ENCODE assay signal across 15 cellular contexts in the genomic region with DNA sequence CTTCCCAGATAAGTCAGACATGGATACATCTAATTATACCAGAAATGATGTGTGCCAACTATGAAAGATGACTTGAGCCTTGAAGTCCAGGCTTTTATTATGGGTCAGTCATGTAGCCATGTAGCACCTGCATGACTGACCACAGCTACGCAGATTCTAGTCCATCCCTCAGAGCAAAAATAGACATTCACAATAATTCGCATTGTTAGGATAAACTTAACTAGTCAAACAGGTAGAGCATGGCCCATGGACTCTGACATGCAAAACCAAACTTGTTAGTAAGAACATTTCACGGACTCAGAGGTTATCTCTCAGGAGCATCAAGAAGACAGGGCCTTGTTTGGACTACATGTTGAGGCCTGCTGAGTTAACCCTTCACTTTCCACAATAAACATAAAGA.
DNase-seq lines count a peak whose midpoint lies in the region; ATAC-seq, FAIRE-seq and TF ChIP-seq lines count a peak whose summit lies in the region.
"Had no signal": no experiment of that assay in that cellular context is flagged by ENCODE, and none has a peak within 500 bp of the region (broad histone marks: within the 10 kb centered on the region; RNA-seq: fewer than 3 reads in every experiment).

No MANE protein-coding gene starts in this region.

- no peaks in the 10 kb centered on the region for H3K4me1 Mint-ChIP-seq in H9
- H3K4me1 Mint-ChIP-seq in activated CD4-positive, alpha-beta T cell treated with anti-CD3 and anti-CD28 coated beads, Interleukin-2, amount 10 ng/mL, durations not matched to agents 24 days and 14 days, result no peaks in the 10 kb centered on the region
- H3K4me1 Mint-ChIP-seq: CD14-positive monocyte, GM23338, IgD-negative memory B cell had no signal

- no peak overlapping the region for H3K14ac ChIP-seq in H9 (ENCODE audit: insufficient read depth, low read length)

- H3K4me3 Mint-ChIP-seq in H9, result no peak overlapping the region
- no peak overlapping the region for H3K4me3 Mint-ChIP-seq in activated CD4-positive, alpha-beta T cell treated with anti-CD3 and anti-CD28 coated beads, Interleukin-2, amount 10 ng/mL, durations not matched to agents 24 days and 14 days
- H3K4me3 Mint-ChIP-seq: CD14-positive monocyte; CD8-positive, alpha-beta T cell; GM23338; IgD-negative memory B cell had no signal

- WGBS in H9 (ENCODE audit: extremely low coverage, insufficient read length, low lambda C conversion rate), result no CpG with 5 or more reads among the region's 3 CpGs

- no peak overlapping the region for H3K4me3 ChIP-seq in RWPE2 (ENCODE audit: severe bottlenecking)
- H3K4me3 ChIP-seq: GM23338 had no signal

- no peak overlapping the region for H2AK5ac ChIP-seq in H9 (ENCODE audit: insufficient read length, low read length)

- H2BK20ac ChIP-seq in H9 (ENCODE audit: low read depth, low read length, poor library complexity, severe bottlenecking), result no peak overlapping the region

- H3K27ac ChIP-seq in RWPE2 (ENCODE audit: poor library complexity, severe bottlenecking) (peak overlapping the region; percentile 64), foreskin keratinocyte (peak overlapping the region; percentile 97), H9 (ENCODE audit: insufficient read length, low read depth, low read length) (no peak overlapping the region)

- no peaks in the 10 kb centered on the region for H3K79me2 ChIP-seq in H9 (ENCODE audit: insufficient read depth, low read length)

- H3K27me3 ChIP-seq in RWPE2 (ENCODE audit: insufficient read depth, poor library complexity, severe bottlenecking) (no peaks in the 10 kb centered on the region), foreskin keratinocyte (no peaks in the 10 kb centered on the region), H9 (ENCODE audit: insufficient read depth, low read length) (no peaks in the 10 kb centered on the region)

- no peak overlapping the region for H2BK5ac ChIP-seq in H9 (ENCODE audit: insufficient read length, low read length)

- no peak overlapping the region for H2AFZ ChIP-seq in H9 (ENCODE audit: low read length)
- H2AFZ ChIP-seq: GM23338 had no signal

- H4K20me1 ChIP-seq in H9 (ENCODE audit: control insufficient read depth, insufficient read depth, insufficient read length), result no peaks in the 10 kb centered on the region

- H3K9me3 ChIP-seq in RWPE2 (ENCODE audit: severe bottlenecking) (no peaks in the 10 kb centered on the region), H9 (ENCODE audit: control insufficient read depth, low read depth, low read length) (peaks cover 12% of the 10 kb centered on the region)

- no peak overlapping the region for H2BK12ac ChIP-seq in H9 (ENCODE audit: insufficient read length, low read depth, low read length)

- H3K36me3 Mint-ChIP-seq in H9 (ENCODE audit: insufficient read depth in 1 of 3, low read depth in 3 of 3), result peaks cover 0 to 7% (median 6%) of the 10 kb centered on the region in 3 experiments; a peak in 2 of 7 replicates
- no peaks in the 10 kb centered on the region for H3K36me3 Mint-ChIP-seq in activated CD4-positive, alpha-beta T cell treated with anti-CD3 and anti-CD28 coated beads, Interleukin-2, amount 10 ng/mL, durations not matched to agents 24 days and 14 days (ENCODE audit: low read depth)
- H3K36me3 Mint-ChIP-seq: CD14-positive monocyte; CD8-positive, alpha-beta T cell; IgD-negative memory B cell had no signal

- H4K8ac ChIP-seq in H9 (replicated peaks; ENCODE audit: insufficient read length, low read depth, low read length), result no peak overlapping the region

- no peak overlapping the region for H3K23ac ChIP-seq in H9 (ENCODE audit: insufficient read length, low read depth, low read length)

- no peak overlapping the region for H3K18ac ChIP-seq in H9 (ENCODE audit: insufficient read length, low read depth, low read length)

- H2BK120ac ChIP-seq in H9 (ENCODE audit: low read depth, low read length, poor library complexity, severe bottlenecking), result no peak overlapping the region

- H4K5ac ChIP-seq in H9 (ENCODE audit: insufficient read length, low read depth, low read length), result no peak overlapping the region

- no peaks in the 10 kb centered on the region for H3K27me3 Mint-ChIP-seq in H9 (ENCODE audit: low read depth)
- no peaks in the 10 kb centered on the region for H3K27me3 Mint-ChIP-seq in activated CD4-positive, alpha-beta T cell treated with anti-CD3 and anti-CD28 coated beads, Interleukin-2, amount 10 ng/mL, durations not matched to agents 24 days and 14 days

- H3K27ac Mint-ChIP-seq in H9, result no peak overlapping the region
- no peak overlapping the region for H3K27ac Mint-ChIP-seq in activated CD4-positive, alpha-beta T cell treated with anti-CD3 and anti-CD28 coated beads, Interleukin-2, amount 10 ng/mL, durations not matched to agents 24 days and 14 days
- H3K27ac Mint-ChIP-seq: CD14-positive monocyte; CD8-positive, alpha-beta T cell; GM23338; IgD-negative memory B cell had no signal

- H3K4me2 ChIP-seq in H9 (ENCODE audit: insufficient read depth, insufficient read length, low read length), result no peak overlapping the region
- H3K4me2 ChIP-seq: GM23338 had no signal

- ATAC-seq in RWPE2 (ENCODE audit: low read depth) (peak; percentile 29; the same call in 2 of the 3 replicates), foreskin keratinocyte (peak; percentile 41)
- ATAC-seq: CD8-positive, alpha-beta T cell; GM23338 had no signal

- H2BK15ac ChIP-seq in H9 (ENCODE audit: low read depth, low read length), result no peak overlapping the region

- peak; percentile 9 for FAIRE-seq in GM12892 (lab: Jason Lieb, UNC)
- FAIRE-seq: GM18507 had no signal

- H3K9me3 Mint-ChIP-seq in H9, result peaks cover 45 to 53% of the 10 kb centered on the region in 2 experiments
- no peaks in the 10 kb centered on the region for H3K9me3 Mint-ChIP-seq in activated CD4-positive, alpha-beta T cell treated with anti-CD3 and anti-CD28 coated beads, Interleukin-2, amount 10 ng/mL, durations not matched to agents 24 days and 14 days
- H3K9me3 Mint-ChIP-seq: CD8-positive, alpha-beta T cell had no signal

- no peaks in the 10 kb centered on the region for H3K23me2 ChIP-seq in H9 (ENCODE audit: insufficient read length, low read depth, low read length, poor library complexity, severe bottlenecking)

- DNase-seq in GM12892 (ENCODE audit: insufficient read length) (no peak), HT-29 (ENCODE audit: low spot score) (peak; percentile 5), RWPE2 (ENCODE audit: low spot score) (no peak), foreskin keratinocyte (peak; percentile 59 to 78), H9 (no peak), SHP77 treated with DMSO at 0.1 percent for 48 hours (lab: John Stamatoyannopoulos, UW) (no peak), posterior vena cava (ENCODE audit: low spot score) (no peak)
- DNase-seq in activated CD4-positive, alpha-beta T cell treated with anti-CD3 and anti-CD28 coated beads, Interleukin-2, amount 10 ng/mL, durations not matched to agents 24 days and 14 days, result no peak
- DNase-seq: CD8-positive, alpha-beta T cell; COR-L47; H7 had no signal

- no peak overlapping the region for H3T11ph ChIP-seq in H9 (ENCODE audit: low read length)

- H4K91ac ChIP-seq in H9 (ENCODE audit: insufficient read length, low read depth, low read length), result no peak overlapping the region

- H3K56ac ChIP-seq in H9 (ENCODE audit: insufficient read length, low read depth, low read length), result no peak overlapping the region

- H3K4ac ChIP-seq in H9 (ENCODE audit: low read depth, low read length), result no peak overlapping the region

- H3K4me1 ChIP-seq in RWPE2 (ENCODE audit: insufficient read depth, poor library complexity, severe bottlenecking) (peaks cover 16% of the 10 kb centered on the region), foreskin keratinocyte (peaks cover 25% of the 10 kb centered on the region), H9 (ENCODE audit: insufficient read depth, low read length) (no peaks in the 10 kb centered on the region)

- TF ChIP-seq POLR2A in GM12892 (IDR thresholded peaks at IDR 0.05; ENCODE audit: low read depth, low read length), result no peak

- no peak for TF ChIP-seq CTCF in RWPE2 (IDR thresholded peaks at IDR 0.05; ENCODE audit: poor library complexity, severe bottlenecking)
- no peak for TF ChIP-seq CTCF in foreskin keratinocyte (conservative IDR thresholded peaks at IDR 0.05)
- no peak for TF ChIP-seq CTCF in H9 (conservative IDR thresholded peaks at IDR 0.05)

- intact Hi-C loops in posterior vena cava (cut with DNase I), result no loop called here
- intact Hi-C loops in activated CD4-positive, alpha-beta T cell treated with anti-CD3 and anti-CD28 coated beads, Interleukin-2, amount 10 ng/mL, durations not matched to agents 24 days and 14 days (cut with micrococcal nuclease), result no loop called here

- no peaks in the 10 kb centered on the region for H3K79me1 ChIP-seq in H9 (ENCODE audit: insufficient read depth, low read depth, low read length, poor library complexity, severe bottlenecking)

- no peak overlapping the region for H3K9ac ChIP-seq in H9 (ENCODE audit: extremely low read depth, insufficient read length, low read length)

- no peaks in the 10 kb centered on the region for H3K36me3 ChIP-seq in RWPE2 (ENCODE audit: low read depth)

Comparison
In these comparisons a context has a peak if more than half of its experiments do, and no peak if none do; other contexts are left out.
1. DNase-seq: peak in HT-29 (single experiment) and foreskin keratinocyte (2 of 2); none in GM12892 (single experiment), RWPE2 (single experiment), H9 (single experiment), SHP77 treated with DMSO at 0.1 percent for 48 hours (single experiment), posterior vena cava (single experiment) and activated CD4-positive, alpha-beta T cell treated with anti-CD3 and anti-CD28 coated beads, Interleukin-2, amount 10 ng/mL, durations not matched to agents 24 days and 14 days (single experiment).